In the genomic region with DNA sequence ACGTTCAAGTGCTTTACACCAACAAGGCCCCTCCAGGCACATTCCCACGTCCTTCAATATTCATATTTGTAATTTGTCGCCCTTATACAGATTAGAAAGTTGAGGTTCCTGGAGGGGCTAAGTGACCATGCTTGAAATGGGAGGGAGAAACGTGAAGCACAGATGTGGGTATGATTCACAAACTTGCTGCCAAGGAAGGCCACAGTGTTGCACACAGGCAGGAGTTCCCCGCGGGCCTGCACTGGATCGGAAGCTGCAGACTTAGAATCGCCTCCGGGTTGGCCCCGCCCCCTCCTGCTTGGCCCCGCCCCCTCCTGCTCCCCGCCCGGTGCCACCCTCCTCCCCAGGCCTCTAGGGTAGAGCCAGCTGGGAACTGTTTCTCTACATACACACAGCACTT, we compare ENCODE assay signal across 9 cellular contexts. TPM values are rescaled to one million over a fixed set of nuclear protein-coding genes. Genes with fewer than 3 reads are reported as not detected.
DNase-seq lines count a peak whose midpoint lies in the region; ATAC-seq and TF ChIP-seq lines count a peak whose summit lies in the region.
"Had no signal": no experiment of that assay in that cellular context is flagged by ENCODE, and none has a peak within 500 bp of the region (broad histone marks: within the 10 kb centered on the region; RNA-seq: fewer than 3 reads in every experiment).

No MANE protein-coding gene starts in this region.

- peaks cover 26% of the 10 kb centered on the region for H3K4me1 ChIP-seq in suprapubic skin

- ATAC-seq in left colon (peak; percentile 31), HG02970 (IDR thresholded peaks at IDR 0.05; ENCODE audit: low FRiP score, unreplicated experiment) (no peak), HG03139 (IDR thresholded peaks at IDR 0.05; ENCODE audit: unreplicated experiment) (no peak)

- peak overlapping the region; percentile 91 for H3K27ac ChIP-seq in brain microvascular endothelial cell
- peak overlapping the region; percentile 67 for H3K27ac ChIP-seq in suprapubic skin

- no peak for TF ChIP-seq EP300 in suprapubic skin (IDR thresholded peaks at IDR 0.05)

- intact Hi-C loops in left colon (cut with DNase I, micrococcal nuclease) = no loop called here

- TF ChIP-seq POLR2A in suprapubic skin (IDR thresholded peaks at IDR 0.05) = no peak

- TF ChIP-seq CTCF in brain microvascular endothelial cell (IDR thresholded peaks at IDR 0.05; ENCODE audit: low read depth, low read length, missing control alignments) (no peak), suprapubic skin (IDR thresholded peaks at IDR 0.05) (no peak)

- 22% methylated on average over 11 of the region's 13 CpGs for WGBS in suprapubic skin

- H3K9me3 ChIP-seq in MG63 (no peaks in the 10 kb centered on the region), suprapubic skin (no peaks in the 10 kb centered on the region)

- H3K36me3 ChIP-seq in MG63 (no peaks in the 10 kb centered on the region), brain microvascular endothelial cell (replicated peaks) (no peaks in the 10 kb centered on the region), suprapubic skin (no peaks in the 10 kb centered on the region)

- no peak overlapping the region for H3K4me3 ChIP-seq in MG63
- no peak overlapping the region for H3K4me3 ChIP-seq in brain microvascular endothelial cell (ENCODE audit: low read depth, low read length)
- no peak overlapping the region for H3K4me3 ChIP-seq in suprapubic skin

- DNase-seq in MG63 (peak; percentile 76), brain microvascular endothelial cell (peak; percentile 80), left colon (no peak), suprapubic skin (ENCODE audit: low spot score in 2 of 2) (no peak), GM19240 (ENCODE audit: insufficient read length, low spot score) (no peak), cortex of kidney (lab: John Stamatoyannopoulos, UW) (no peak)
- DNase-seq: NCI-H1436 treated with DMSO at 0.1 percent for 48 hours had no signal

- H3K27me3 ChIP-seq in MG63 (no peaks in the 10 kb centered on the region), brain microvascular endothelial cell (replicated peaks) (no peaks in the 10 kb centered on the region), suprapubic skin (no peaks in the 10 kb centered on the region)

- in situ Hi-C loops in brain microvascular endothelial cell (cut with HindIII; ENCODE audit: low pct_ligation_motif_present, low sequenced_read_pairs) = no loop called here

RNA-seq across cellular contexts. Expression of a gene that starts 58.2 kb away (rescaled TPM):
- 125 and 191 TPM in 2 replicates for total RNA-seq in MG63 (2014; rRNA removed; shearing (Covaris generic); ENCODE audit: low replicate concordance)
- total RNA-seq in left colon = 10 to 100 TPM; 12.9 to 31.8 TPM
- 100 to 1,000 TPM; 149 to 187 (median 165) TPM for total RNA-seq in suprapubic skin

Comparison
In these comparisons a context has a peak if more than half of its experiments do, and no peak if none do; other contexts are left out.
1. DNase-seq: peak in MG63 (single experiment) and brain microvascular endothelial cell (single experiment); none in left colon (0 of 2), suprapubic skin (0 of 2), GM19240 (single experiment) and cortex of kidney (single experiment).